In genomic region chr1:111618081-111618480, GRCh38 we compare ENCODE assay signal across 13 cellular contexts. TPM values are rescaled to one million over a fixed set of nuclear protein-coding genes. Genes with fewer than 3 reads are reported as not detected.
DNase-seq lines count a peak whose midpoint lies in the region; ATAC-seq and TF ChIP-seq lines count a peak whose summit lies in the region.
"Had no signal": no experiment of that assay in that cellular context is flagged by ENCODE, and none has a peak within 500 bp of the region (broad histone marks: within the 10 kb centered on the region; RNA-seq: fewer than 3 reads in every experiment).

No MANE protein-coding gene starts in this region.

- no peaks in the 10 kb centered on the region; the same call in 1 of the 2 replicates for H3K36me3 ChIP-seq in DND-41 (ENCODE audit: insufficient read depth, low read length)

- no peak overlapping the region for H3K27ac ChIP-seq in DND-41 (ENCODE audit: low read length)

- TF ChIP-seq CTCF in DND-41 (IDR thresholded peaks at IDR 0.05; ENCODE audit: borderline replicate concordance, extremely low read depth, low read length, poor library complexity, severe bottlenecking) (no peak), GM13976 (IDR thresholded peaks at IDR 0.05; ENCODE audit: borderline replicate concordance, control extremely low read depth, extremely low read depth, insufficient read depth, missing control alignments) (no peak)

- peaks cover 30% of the 10 kb centered on the region for H3K4me1 ChIP-seq in DND-41 (ENCODE audit: insufficient read depth, low read length)

- H2AFZ ChIP-seq in DND-41 (ENCODE audit: low read depth, low read length) = peak overlapping the region; percentile 53

- H3K27ac Mint-ChIP-seq in activated T-helper 2 cell treated with anti-CD3 and anti-CD28 coated beads, Interferon-gamma antibody, Interleukin-2, Interleukin-4, amounts not matched to agents 10 μg/mL and 5 μg/mL and 100 μg/mL, durations not matched to agents 14 hours and 24 hours and 36 hours = peak overlapping the region; percentile 88
- H3K27ac Mint-ChIP-seq in naive thymus-derived CD8-positive, alpha-beta T cell = peak overlapping the region; percentile 16 to 96 (median 66)

- ATAC-seq in DND-41 (ENCODE audit: insufficient read depth, low read depth) = no peak
- ATAC-seq in naive thymus-derived CD8-positive, alpha-beta T cell = no peak
- ATAC-seq in esophagus mucosa = no peak
- ATAC-seq in GM21528 (IDR thresholded peaks at IDR 0.05; ENCODE audit: low FRiP score, unreplicated experiment) = no peak
- ATAC-seq: left cardiac atrium had no signal

- H3K4me1 Mint-ChIP-seq in activated T-helper 2 cell treated with anti-CD3 and anti-CD28 coated beads, Interferon-gamma antibody, Interleukin-2, Interleukin-4, amounts not matched to agents 10 μg/mL and 5 μg/mL and 100 μg/mL, durations not matched to agents 14 hours and 24 hours and 36 hours (ENCODE audit: low read depth) = peaks cover 58% of the 10 kb centered on the region
- peaks cover 45 to 77% (median 65%) of the 10 kb centered on the region in 4 donors for H3K4me1 Mint-ChIP-seq in naive thymus-derived CD8-positive, alpha-beta T cell

- peaks cover 29% of the 10 kb centered on the region for H3K36me3 Mint-ChIP-seq in activated T-helper 2 cell treated with anti-CD3 and anti-CD28 coated beads, Interferon-gamma antibody, Interleukin-2, Interleukin-4, amounts not matched to agents 10 μg/mL and 5 μg/mL and 100 μg/mL, durations not matched to agents 14 hours and 24 hours and 36 hours (ENCODE audit: low read depth)
- peaks cover 0 to 4% (median 0%) of the 10 kb centered on the region in 3 donors for H3K36me3 Mint-ChIP-seq in naive thymus-derived CD8-positive, alpha-beta T cell

- peaks cover 36% of the 10 kb centered on the region for H3K79me2 ChIP-seq in DND-41 (ENCODE audit: insufficient read depth, low read length)

- no peaks in the 10 kb centered on the region for H3K27me3 Mint-ChIP-seq in activated T-helper 2 cell treated with anti-CD3 and anti-CD28 coated beads, Interferon-gamma antibody, Interleukin-2, Interleukin-4, amounts not matched to agents 10 μg/mL and 5 μg/mL and 100 μg/mL, durations not matched to agents 14 hours and 24 hours and 36 hours (ENCODE audit: low read depth)
- H3K27me3 Mint-ChIP-seq in naive thymus-derived CD8-positive, alpha-beta T cell = no peaks in the 10 kb centered on the region

- peak overlapping the region; percentile 71 for H3K4me3 Mint-ChIP-seq in activated T-helper 2 cell treated with anti-CD3 and anti-CD28 coated beads, Interferon-gamma antibody, Interleukin-2, Interleukin-4, amounts not matched to agents 10 μg/mL and 5 μg/mL and 100 μg/mL, durations not matched to agents 14 hours and 24 hours and 36 hours (ENCODE audit: low read depth)
- peak overlapping the region in 9 of 10 donors; percentile 48 to 98 (median 76) for H3K4me3 Mint-ChIP-seq in naive thymus-derived CD8-positive, alpha-beta T cell

- intact Hi-C loops in activated T-helper 2 cell treated with anti-CD3 and anti-CD28 coated beads, Interferon-gamma antibody, Interleukin-2, Interleukin-4, amounts not matched to agents 10 μg/mL and 5 μg/mL and 100 μg/mL, durations not matched to agents 14 hours and 24 hours and 36 hours (cut with micrococcal nuclease) = loop anchor here (1.0 to 2.0 kb wide), 2 partner anchors 17 to 110 kb away; no protein-coding TSS in a partner anchor

- no peaks in the 10 kb centered on the region for H3K9me3 ChIP-seq in DND-41 (ENCODE audit: insufficient read depth, low read length, severe bottlenecking)

- H3K9me3 Mint-ChIP-seq in activated T-helper 2 cell treated with anti-CD3 and anti-CD28 coated beads, Interferon-gamma antibody, Interleukin-2, Interleukin-4, amounts not matched to agents 10 μg/mL and 5 μg/mL and 100 μg/mL, durations not matched to agents 14 hours and 24 hours and 36 hours = no peaks in the 10 kb centered on the region
- H3K9me3 Mint-ChIP-seq in naive thymus-derived CD8-positive, alpha-beta T cell = peaks cover 0 to 1% (median 0%) of the 10 kb centered on the region in 9 donors

- no peak overlapping the region for H3K9ac ChIP-seq in DND-41 (ENCODE audit: low read depth, low read length)

- POLR2A ChIA-PET in naive thymus-derived CD8-positive, alpha-beta T cell (lab: Charles Lee) = interaction anchor here (3.0 to 4.0 kb wide), 3 partner anchors 13 to 25 kb away, joined by 12 to 42 read pairs (median 28); no protein-coding TSS in a partner anchor

- H4K20me1 ChIP-seq in DND-41 (ENCODE audit: insufficient read depth, low read length) = peaks cover 12% of the 10 kb centered on the region; the same call in 1 of the 2 replicates

- in situ Hi-C loops in GM13976 (cut with MboI; ENCODE audit: low sequenced_read_pairs, unreplicated experiment) = loop anchor here (25.0 kb wide), 1 partner anchor 406 kb away; the partner anchor contains the start of gene DENND2D

- no peaks in the 10 kb centered on the region for H3K27me3 ChIP-seq in DND-41 (ENCODE audit: insufficient read depth, low read length, poor library complexity)

- H3K4me2 ChIP-seq in DND-41 (ENCODE audit: insufficient read depth, low read length) = no peak overlapping the region

- DNase-seq in DND-41 = no peak
- DNase-seq in GM13976 (ENCODE audit: low spot score) = peak; percentile 51
- DNase-seq in activated T-helper 2 cell treated with anti-CD3 and anti-CD28 coated beads, Interferon-gamma antibody, Interleukin-2, Interleukin-4, amounts not matched to agents 10 μg/mL and 5 μg/mL and 100 μg/mL, durations not matched to agents 14 hours and 24 hours and 36 hours (ENCODE audit: low spot score) = no peak
- no peak for DNase-seq in naive thymus-derived CD8-positive, alpha-beta T cell
- no peak for DNase-seq in dermis blood vessel endothelial cell
- DNase-seq: activated CD4-positive, alpha-beta T cell treated with anti-CD3 and anti-CD28 coated beads, Interleukin-2, amount 50 U/mL, for 1 hour; left cardiac atrium; NCI-H187 treated with DMSO at 0.1 percent for 48 hours; NCI-H774; stimulated activated CD4-positive, alpha-beta T cell treated with anti-CD3 and anti-CD28 coated beads, Interleukin-1b, Interleukin-23, amount 100 ng/mL, for 48 hours; trophoblast cell had no signal

- no peak overlapping the region for H3K4me3 ChIP-seq in DND-41 (ENCODE audit: low read depth in 1 of 2, low read length in 2 of 2)

RNA-seq across cellular contexts. Expression of gene RAP1A, which starts 1.5 kb away (rescaled TPM):
- total RNA-seq in activated T-helper 2 cell treated with anti-CD3 and anti-CD28 coated beads, Interferon-gamma antibody, Interleukin-2, Interleukin-4, amounts not matched to agents 10 μg/mL and 5 μg/mL and 100 μg/mL, durations not matched to agents 14 hours and 24 hours and 36 hours = 219 TPM in 2 replicates
- total RNA-seq in naive thymus-derived CD8-positive, alpha-beta T cell = 100 to 1,000 TPM; 124 to 130 TPM
- 10 to 100 TPM; 43.4 to 53.9 (median 50.0) TPM for polyA plus RNA-seq in naive thymus-derived CD8-positive, alpha-beta T cell
- total RNA-seq in dermis blood vessel endothelial cell = 21.1 and 49.1 TPM in 2 replicates
- 36.0 TPM for total RNA-seq in esophagus mucosa
